In the genomic region with DNA sequence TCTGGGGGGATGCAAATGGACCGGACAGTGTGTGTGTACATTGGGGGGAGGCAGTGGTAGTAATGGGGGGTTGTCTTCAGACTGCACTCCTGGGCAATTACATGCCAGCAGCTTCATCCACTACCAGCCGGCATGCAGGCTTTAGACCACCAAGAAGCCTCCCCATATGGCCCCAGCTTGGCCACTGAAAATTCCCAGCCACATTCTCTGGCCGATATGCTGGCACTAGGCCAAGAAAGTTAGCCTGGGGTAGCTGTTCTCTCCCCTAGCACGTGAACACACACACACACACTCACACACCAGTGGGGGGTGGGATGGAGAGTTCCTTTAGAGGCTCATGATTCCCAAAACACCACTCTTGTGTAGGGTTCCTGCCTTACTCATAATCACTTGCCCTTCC, we compare ENCODE assay signal across 2 cellular contexts.
TF ChIP-seq lines count a peak whose summit lies in the region.

No MANE protein-coding gene starts in this region.

TF ChIP-seq in HEK293, 187 proteins besides CTCF, POLR2A, EP300 and RAD21:
- TF ChIP-seq, protein P1, sequence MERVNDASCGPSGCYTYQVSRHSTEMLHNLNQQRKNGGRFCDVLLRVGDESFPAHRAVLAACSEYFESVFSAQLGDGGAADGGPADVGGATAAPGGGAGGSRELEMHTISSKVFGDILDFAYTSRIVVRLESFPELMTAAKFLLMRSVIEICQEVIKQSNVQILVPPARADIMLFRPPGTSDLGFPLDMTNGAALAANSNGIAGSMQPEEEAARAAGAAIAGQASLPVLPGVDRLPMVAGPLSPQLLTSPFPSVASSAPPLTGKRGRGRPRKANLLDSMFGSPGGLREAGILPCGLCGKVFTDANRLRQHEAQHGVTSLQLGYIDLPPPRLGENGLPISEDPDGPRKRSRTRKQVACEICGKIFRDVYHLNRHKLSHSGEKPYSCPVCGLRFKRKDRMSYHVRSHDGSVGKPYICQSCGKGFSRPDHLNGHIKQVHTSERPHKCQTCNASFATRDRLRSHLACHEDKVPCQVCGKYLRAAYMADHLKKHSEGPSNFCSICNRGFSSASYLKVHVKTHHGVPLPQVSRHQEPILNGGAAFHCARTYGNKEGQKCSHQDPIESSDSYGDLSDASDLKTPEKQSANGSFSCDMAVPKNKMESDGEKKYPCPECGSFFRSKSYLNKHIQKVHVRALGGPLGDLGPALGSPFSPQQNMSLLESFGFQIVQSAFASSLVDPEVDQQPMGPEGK (tag by site-specific recombination; IDR thresholded peaks at IDR 0.05), result peak; percentile 13; the same call in 1 of the 2 replicates
- TF ChIP-seq GLIS1 (tag by site-specific recombination; IDR thresholded peaks at IDR 0.05) (peak; percentile 46; the same call in 1 of the 2 replicates), ZNF830 (tag by site-specific recombination; IDR thresholded peaks at IDR 0.05; ENCODE audit: low read depth) (peak; percentile 50; the same call in 1 of the 2 replicates), ZNF561 (tag by site-specific recombination; IDR thresholded peaks at IDR 0.05; ENCODE audit: borderline replicate concordance) (0 out of 2 replicates have a peak, but pooled peaks have one; percentile 40), ZNF596 (tag by site-specific recombination; IDR thresholded peaks at IDR 0.05) (no peak), ZNF544 (tag by site-specific recombination; IDR thresholded peaks at IDR 0.05) (peak; percentile 95), ZNF571 (tag by site-specific recombination; IDR thresholded peaks at IDR 0.05) (peak; percentile 85; the same call in 1 of the 2 replicates), ZNF660 (tag by site-specific recombination; IDR thresholded peaks at IDR 0.05) (peak; percentile 85), ZNF112 (tag by site-specific recombination; IDR thresholded peaks at IDR 0.05) (peak; percentile 82; the same call in 1 of the 2 replicates), ZNF776 (tag by site-specific recombination; IDR thresholded peaks at IDR 0.05; ENCODE audit: borderline replicate concordance) (peak; percentile 75; the same call in 1 of the 2 replicates), ZNF654 (tag by site-specific recombination; IDR thresholded peaks at IDR 0.05; ENCODE audit: low read depth) (no peak)
- TF ChIP-seq, protein P2, sequence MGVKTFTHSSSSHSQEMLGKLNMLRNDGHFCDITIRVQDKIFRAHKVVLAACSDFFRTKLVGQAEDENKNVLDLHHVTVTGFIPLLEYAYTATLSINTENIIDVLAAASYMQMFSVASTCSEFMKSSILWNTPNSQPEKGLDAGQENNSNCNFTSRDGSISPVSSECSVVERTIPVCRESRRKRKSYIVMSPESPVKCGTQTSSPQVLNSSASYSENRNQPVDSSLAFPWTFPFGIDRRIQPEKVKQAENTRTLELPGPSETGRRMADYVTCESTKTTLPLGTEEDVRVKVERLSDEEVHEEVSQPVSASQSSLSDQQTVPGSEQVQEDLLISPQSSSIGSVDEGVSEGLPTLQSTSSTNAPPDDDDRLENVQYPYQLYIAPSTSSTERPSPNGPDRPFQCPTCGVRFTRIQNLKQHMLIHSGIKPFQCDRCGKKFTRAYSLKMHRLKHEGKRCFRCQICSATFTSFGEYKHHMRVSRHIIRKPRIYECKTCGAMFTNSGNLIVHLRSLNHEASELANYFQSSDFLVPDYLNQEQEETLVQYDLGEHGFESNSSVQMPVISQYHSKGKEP (tag by site-specific recombination; IDR thresholded peaks at IDR 0.05), result 0 out of 2 replicates have a peak, but pooled peaks have one; percentile 12
- TF ChIP-seq, protein P3, sequence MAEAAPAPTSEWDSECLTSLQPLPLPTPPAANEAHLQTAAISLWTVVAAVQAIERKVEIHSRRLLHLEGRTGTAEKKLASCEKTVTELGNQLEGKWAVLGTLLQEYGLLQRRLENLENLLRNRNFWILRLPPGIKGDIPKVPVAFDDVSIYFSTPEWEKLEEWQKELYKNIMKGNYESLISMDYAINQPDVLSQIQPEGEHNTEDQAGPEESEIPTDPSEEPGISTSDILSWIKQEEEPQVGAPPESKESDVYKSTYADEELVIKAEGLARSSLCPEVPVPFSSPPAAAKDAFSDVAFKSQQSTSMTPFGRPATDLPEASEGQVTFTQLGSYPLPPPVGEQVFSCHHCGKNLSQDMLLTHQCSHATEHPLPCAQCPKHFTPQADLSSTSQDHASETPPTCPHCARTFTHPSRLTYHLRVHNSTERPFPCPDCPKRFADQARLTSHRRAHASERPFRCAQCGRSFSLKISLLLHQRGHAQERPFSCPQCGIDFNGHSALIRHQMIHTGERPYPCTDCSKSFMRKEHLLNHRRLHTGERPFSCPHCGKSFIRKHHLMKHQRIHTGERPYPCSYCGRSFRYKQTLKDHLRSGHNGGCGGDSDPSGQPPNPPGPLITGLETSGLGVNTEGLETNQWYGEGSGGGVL (tag by site-specific recombination; IDR thresholded peaks at IDR 0.05), result peak; percentile 84
- TF ChIP-seq, protein P4, sequence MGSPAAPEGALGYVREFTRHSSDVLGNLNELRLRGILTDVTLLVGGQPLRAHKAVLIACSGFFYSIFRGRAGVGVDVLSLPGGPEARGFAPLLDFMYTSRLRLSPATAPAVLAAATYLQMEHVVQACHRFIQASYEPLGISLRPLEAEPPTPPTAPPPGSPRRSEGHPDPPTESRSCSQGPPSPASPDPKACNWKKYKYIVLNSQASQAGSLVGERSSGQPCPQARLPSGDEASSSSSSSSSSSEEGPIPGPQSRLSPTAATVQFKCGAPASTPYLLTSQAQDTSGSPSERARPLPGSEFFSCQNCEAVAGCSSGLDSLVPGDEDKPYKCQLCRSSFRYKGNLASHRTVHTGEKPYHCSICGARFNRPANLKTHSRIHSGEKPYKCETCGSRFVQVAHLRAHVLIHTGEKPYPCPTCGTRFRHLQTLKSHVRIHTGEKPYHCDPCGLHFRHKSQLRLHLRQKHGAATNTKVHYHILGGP (tag by site-specific recombination; IDR thresholded peaks at IDR 0.05), result peak; percentile 65
- TF ChIP-seq, protein P5, sequence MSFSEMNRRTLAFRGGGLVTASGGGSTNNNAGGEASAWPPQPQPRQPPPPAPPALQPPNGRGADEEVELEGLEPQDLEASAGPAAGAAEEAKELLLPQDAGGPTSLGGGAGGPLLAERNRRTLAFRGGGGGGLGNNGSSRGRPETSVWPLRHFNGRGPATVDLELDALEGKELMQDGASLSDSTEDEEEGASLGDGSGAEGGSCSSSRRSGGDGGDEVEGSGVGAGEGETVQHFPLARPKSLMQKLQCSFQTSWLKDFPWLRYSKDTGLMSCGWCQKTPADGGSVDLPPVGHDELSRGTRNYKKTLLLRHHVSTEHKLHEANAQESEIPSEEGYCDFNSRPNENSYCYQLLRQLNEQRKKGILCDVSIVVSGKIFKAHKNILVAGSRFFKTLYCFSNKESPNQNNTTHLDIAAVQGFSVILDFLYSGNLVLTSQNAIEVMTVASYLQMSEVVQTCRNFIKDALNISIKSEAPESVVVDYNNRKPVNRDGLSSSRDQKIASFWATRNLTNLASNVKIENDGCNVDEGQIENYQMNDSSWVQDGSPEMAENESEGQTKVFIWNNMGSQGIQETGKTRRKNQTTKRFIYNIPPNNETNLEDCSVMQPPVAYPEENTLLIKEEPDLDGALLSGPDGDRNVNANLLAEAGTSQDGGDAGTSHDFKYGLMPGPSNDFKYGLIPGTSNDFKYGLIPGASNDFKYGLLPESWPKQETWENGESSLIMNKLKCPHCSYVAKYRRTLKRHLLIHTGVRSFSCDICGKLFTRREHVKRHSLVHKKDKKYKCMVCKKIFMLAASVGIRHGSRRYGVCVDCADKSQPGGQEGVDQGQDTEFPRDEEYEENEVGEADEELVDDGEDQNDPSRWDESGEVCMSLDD (tag by site-specific recombination; IDR thresholded peaks at IDR 0.05), result no peak

TF ChIP-seq in H1, 55 proteins besides CTCF, POLR2A, EP300 and RAD21:
- TF ChIP-seq TCF12 (IDR thresholded peaks at IDR 0.05; ENCODE audit: low read depth, low read length) (no peak), TAF7 (optimal IDR thresholded peaks at IDR 0.05; ENCODE audit: borderline replicate concordance, low read depth, low read length) (no peak), KDM1A (IDR thresholded peaks at IDR 0.05; ENCODE audit: borderline replicate concordance, low read length) (no peak), ZNF274 (IDR thresholded peaks at IDR 0.05; ENCODE audit: borderline replicate concordance, extremely low read depth, low read length) (no peak)
